ENCODE assay signal across 8 cellular contexts in the genomic region with DNA sequence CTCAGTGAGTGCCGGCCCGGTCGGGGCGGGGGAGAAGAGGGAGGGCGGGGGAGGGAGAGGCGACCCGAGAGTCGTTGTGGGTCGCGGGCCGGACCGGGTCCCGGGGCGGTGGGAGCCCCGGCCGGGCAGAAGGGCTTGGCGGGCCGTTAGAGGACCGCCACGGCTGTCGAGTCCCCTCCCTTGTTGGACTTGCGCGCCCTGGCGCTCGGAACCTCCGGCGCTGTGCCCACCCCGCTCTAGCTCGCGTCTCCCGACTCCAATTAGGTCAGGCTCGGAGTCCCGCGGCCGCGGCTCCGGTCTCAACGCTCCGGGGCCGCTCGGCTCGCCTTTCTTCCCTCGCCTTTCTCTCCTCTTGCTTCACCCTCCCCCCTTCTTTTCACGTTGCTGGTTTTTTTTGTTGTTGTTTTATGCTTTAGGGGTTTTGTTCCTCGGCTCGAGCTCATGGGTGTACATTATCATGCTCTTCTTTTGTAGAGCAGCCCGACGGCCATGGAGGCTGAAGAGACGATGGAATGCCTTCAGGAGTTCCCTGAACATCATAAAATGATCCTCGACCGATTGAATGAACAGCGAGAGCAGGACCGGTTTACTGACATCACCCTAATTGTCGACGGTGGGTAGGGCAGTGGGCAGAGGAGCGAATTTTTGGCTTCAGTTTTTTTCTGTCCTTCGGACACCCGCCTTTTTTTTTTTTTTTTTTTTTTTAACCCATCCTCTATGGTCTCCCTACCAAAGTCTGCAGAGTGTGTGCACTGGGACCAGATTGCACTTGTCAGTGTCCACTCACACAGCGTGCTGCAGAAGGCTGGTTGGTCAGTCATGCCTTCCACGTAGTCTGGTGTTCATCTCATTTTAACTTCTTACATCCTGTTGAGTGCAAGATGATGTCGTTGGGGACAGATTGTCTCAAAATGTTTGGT. TPM values are rescaled to one million over a fixed set of nuclear protein-coding genes. Genes with fewer than 3 reads are reported as not detected.
A peak's percentile ranks its signal among the peaks of the same experiment; 100 is the strongest.
DNase-seq lines count a peak whose midpoint lies in the region; ATAC-seq, FAIRE-seq and TF ChIP-seq lines count a peak whose summit lies in the region.

No MANE protein-coding gene starts in this region.

- DNase-seq in D721Med (ENCODE audit: insufficient read length, low spot score) (peak; percentile 33), NCI-H510A treated with DMSO at 0.1 percent for 48 hours (lab: John Stamatoyannopoulos, UW) (peak; percentile 81), astrocyte of the spinal cord (ENCODE audit: low read depth, low spot score) (peak; percentile 55)
- DNase-seq in effector CD8-positive, alpha-beta T cell (lab: John Stamatoyannopoulos, UW): no peak

- no peak for FAIRE-seq in D721Med (lab: Jason Lieb, UNC)

- H3K9me3 ChIP-seq in iPS-18a (ENCODE audit: control insufficient read depth, low read depth, low read length) (no peaks in the 10 kb centered on the region), skeletal muscle tissue (ENCODE audit: control insufficient read depth in 3 of 3, low read length in 3 of 3) (no peaks in the 10 kb centered on the region)

- TF ChIP-seq CTCF in D721Med (IDR thresholded peaks at IDR 0.05; ENCODE audit: insufficient read depth, missing control alignments) (no peak), astrocyte of the spinal cord (IDR thresholded peaks at IDR 0.05; ENCODE audit: low read depth, low read length) (no peak)

- H3K4me3 ChIP-seq in astrocyte of the spinal cord (ENCODE audit: low read depth, low read length) (peak overlapping the region; percentile 71), iPS-18a (ENCODE audit: low read length) (peak overlapping the region; percentile 93), skeletal muscle tissue (ENCODE audit: low read length in 3 of 3) (peak overlapping the region; percentile 75 to 89 (median 88))

- in situ Hi-C loops in astrocyte of the spinal cord (cut with HindIII; ENCODE audit: low sequenced_read_pairs): no loop called here

- H3K27ac ChIP-seq in iPS-18a (ENCODE audit: low read length) (peak overlapping the region; percentile 50), skeletal muscle tissue (ENCODE audit: low read depth, low read length) (peak overlapping the region; percentile 97)

- H3K27me3 ChIP-seq in iPS-18a (ENCODE audit: control insufficient read depth, insufficient read depth, low read length): no peaks in the 10 kb centered on the region
- H3K27me3 ChIP-seq in skeletal muscle tissue (ENCODE audit: control insufficient read depth in 3 of 3, insufficient read depth in 3 of 3, low read length in 3 of 3): no peaks in the 10 kb centered on the region

- ATAC-seq in GM19023 (IDR thresholded peaks at IDR 0.05; ENCODE audit: unreplicated experiment) (peak; percentile 40), HG03135 (IDR thresholded peaks at IDR 0.05; ENCODE audit: unreplicated experiment) (peak; percentile 40)

- H3K4me1 ChIP-seq in iPS-18a (ENCODE audit: control insufficient read depth, low read depth, low read length): peaks cover 11% of the 10 kb centered on the region
- H3K4me1 ChIP-seq in skeletal muscle tissue (ENCODE audit: control insufficient read depth in 3 of 3, insufficient read depth in 3 of 3, low read length in 3 of 3): peaks cover 23 to 38% (median 24%) of the 10 kb centered on the region in 3 donors

- H3K36me3 ChIP-seq in iPS-18a (ENCODE audit: control insufficient read depth, low read depth, low read length) (peaks cover 38% of the 10 kb centered on the region), skeletal muscle tissue (ENCODE audit: control insufficient read depth in 3 of 3, insufficient read depth in 3 of 3, low read length in 3 of 3) (peaks cover 3 to 20% (median 11%) of the 10 kb centered on the region in 3 donors)

- peak overlapping the region; percentile 91 for H3K9ac ChIP-seq in iPS-18a (ENCODE audit: low read length)
- peak overlapping the region; percentile 83 to 93 (median 92) for H3K9ac ChIP-seq in skeletal muscle tissue (ENCODE audit: low read depth in 1 of 3, low read length in 3 of 3)

RNA-seq across cellular contexts. Expression of a gene that starts 1.1 kb away (rescaled TPM):
- 32.9 TPM for total RNA-seq in skeletal muscle tissue
